ENCODE assay signal across 1 cellular context in the genomic region with DNA sequence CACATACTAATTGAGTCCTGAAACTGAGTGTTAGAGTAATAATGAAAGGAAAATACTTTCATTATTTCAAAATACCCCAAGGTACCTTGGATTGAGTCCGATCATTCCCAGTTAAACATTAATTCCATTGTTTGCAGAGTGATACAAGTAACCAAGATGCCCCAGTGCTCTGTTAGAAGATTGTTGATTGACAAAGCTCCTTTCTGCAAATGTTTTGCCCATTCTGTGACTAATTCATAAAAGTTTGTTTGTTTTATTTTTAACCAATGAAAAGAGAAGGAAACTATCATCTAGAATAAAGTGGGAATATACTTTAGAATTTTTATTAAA.
TF ChIP-seq lines count a peak whose summit lies in the region.

No MANE protein-coding gene starts in this region.

TF ChIP-seq in IMR-90, 13 proteins besides CTCF, POLR2A, EP300 and RAD21:
- TF ChIP-seq MXI1 (IDR thresholded peaks at IDR 0.05; ENCODE audit: borderline replicate concordance, low read depth, low read length) = no peak
- TF ChIP-seq NFE2L2 (IDR thresholded peaks at IDR 0.05; ENCODE audit: low read depth, low read length) = no peak
- TF ChIP-seq CHD1 (IDR thresholded peaks at IDR 0.05; ENCODE audit: low read depth, low read length) = no peak
TF ChIP-seq in IMR-90: peak in this region for 0.
